ENCODE assay signal across 23 cellular contexts in genomic region chr3:166123088-166123487, GRCh38.
DNase-seq lines count a peak whose midpoint lies in the region; ATAC-seq, FAIRE-seq and TF ChIP-seq lines count a peak whose summit lies in the region.
"Had no signal": no experiment of that assay in that cellular context is flagged by ENCODE, and none has a peak within 500 bp of the region (broad histone marks: within the 10 kb centered on the region; RNA-seq: fewer than 3 reads in every experiment).

No MANE protein-coding gene starts in this region.

- H4K20me1 ChIP-seq in PC-3 (ENCODE audit: low read length) (no peaks in the 10 kb centered on the region), astrocyte (ENCODE audit: insufficient read depth, low read length) (no peaks in the 10 kb centered on the region)

- H3K9me2 ChIP-seq in PC-3 (replicated peaks; ENCODE audit: low read length), result no peaks in the 10 kb centered on the region

- no peak overlapping the region for H3K4me3 Mint-ChIP-seq in astrocyte (ENCODE audit: unreplicated experiment)
- H3K4me3 Mint-ChIP-seq in activated naive CD4-positive, alpha-beta T cell treated with anti-CD3 and anti-CD28 coated beads for 36 hours, result no peak overlapping the region
- H3K4me3 Mint-ChIP-seq: CD4-positive, alpha-beta memory T cell had no signal

- peak overlapping the region; percentile 88 for H3K27ac Mint-ChIP-seq in astrocyte (ENCODE audit: unreplicated experiment)
- no peak overlapping the region for H3K27ac Mint-ChIP-seq in activated naive CD4-positive, alpha-beta T cell treated with anti-CD3 and anti-CD28 coated beads for 36 hours
- H3K27ac Mint-ChIP-seq: CD4-positive, alpha-beta memory T cell had no signal

- H3K27ac ChIP-seq in PC-3 (ENCODE audit: low read length) (no peak overlapping the region), astrocyte (ENCODE audit: low read depth, low read length) (no peak overlapping the region)
- H3K27ac ChIP-seq: GM23248, SJSA1 had no signal

- H3K36me3 ChIP-seq in PC-3 (ENCODE audit: low read depth, low read length) (no peaks in the 10 kb centered on the region), astrocyte (ENCODE audit: insufficient read depth, low read length) (no peaks in the 10 kb centered on the region), H7 (replicated peaks; ENCODE audit: control insufficient read depth, insufficient read depth, low read length) (no peaks in the 10 kb centered on the region)
- H3K36me3 ChIP-seq: HAP-1, SJSA1 had no signal

- peaks cover 12% of the 10 kb centered on the region for H3K4me1 ChIP-seq in PC-3 (ENCODE audit: insufficient read depth, low read length)
- no peaks in the 10 kb centered on the region for H3K4me1 ChIP-seq in astrocyte (ENCODE audit: insufficient read depth, low read length)
- H3K4me1 ChIP-seq: SJSA1 had no signal

- DNase-seq in PC-3 (no peak), astrocyte (ENCODE audit: low read depth) (no peak), iris pigment epithelial cell (ENCODE audit: low read depth) (peak; percentile 1), superior temporal gyrus (ENCODE audit: extremely low spot score) (no peak), H7 (no peak)
- no peak for DNase-seq in activated naive CD4-positive, alpha-beta T cell treated with anti-CD3 and anti-CD28 coated beads for 36 hours
- DNase-seq: C1 segment of cervical spinal cord; CD4-positive, alpha-beta memory T cell; COR-L47; DMS53; GM23248; Karpas-422; MV-4-11; NCI-H1105; NCI-H1436 treated with DMSO at 0.1 percent for 48 hours; NCI-H187 treated with DMSO at 0.1 percent for 48 hours; NCI-H446; NCI-H524 treated with DMSO at 0.1 percent for 48 hours; NCI-H774; Right ventricle myocardium superior had no signal

- CTCF ChIA-PET in PC-3 (lab: Charles Lee), result no interaction called here
- CTCF ChIA-PET in activated naive CD4-positive, alpha-beta T cell treated with anti-CD3 and anti-CD28 coated beads for 36 hours (lab: Charles Lee), result no interaction called here

- H3K9ac ChIP-seq in PC-3 (ENCODE audit: low read length) (no peak overlapping the region), astrocyte (ENCODE audit: low read length) (no peak overlapping the region)
- H3K9ac ChIP-seq: GM23248 had no signal

- H3F3A ChIP-seq in PC-3 (ENCODE audit: low read length, unreplicated experiment), result no peaks in the 10 kb centered on the region

- intact Hi-C loops in PC-3 (cut with micrococcal nuclease), result no loop called here
- intact Hi-C loops in activated naive CD4-positive, alpha-beta T cell treated with anti-CD3 and anti-CD28 coated beads for 36 hours (cut with micrococcal nuclease), result no loop called here

- peaks cover 12% of the 10 kb centered on the region for H3K4me1 Mint-ChIP-seq in astrocyte (ENCODE audit: low read depth, unreplicated experiment)
- no peaks in the 10 kb centered on the region for H3K4me1 Mint-ChIP-seq in activated naive CD4-positive, alpha-beta T cell treated with anti-CD3 and anti-CD28 coated beads for 36 hours (ENCODE audit: low read depth)
- H3K4me1 Mint-ChIP-seq: CD4-positive, alpha-beta memory T cell had no signal

- H2AFZ ChIP-seq in PC-3 (ENCODE audit: low read length) (no peak overlapping the region), astrocyte (ENCODE audit: low read depth, low read length) (no peak overlapping the region)
- H2AFZ ChIP-seq: GM23248 had no signal

- H3K27me3 ChIP-seq in PC-3 (ENCODE audit: low read length) (no peaks in the 10 kb centered on the region), astrocyte (ENCODE audit: insufficient read depth, low read length) (no peaks in the 10 kb centered on the region), H7 (ENCODE audit: control insufficient read depth, insufficient read depth, low read length) (no peaks in the 10 kb centered on the region)
- H3K27me3 ChIP-seq: SJSA1 had no signal

- ATAC-seq in PC-3 (no peak), GM21360 (IDR thresholded peaks at IDR 0.05; ENCODE audit: unreplicated experiment) (no peak)

- FAIRE-seq in astrocyte (lab: Jason Lieb, UNC), result no peak

- TF ChIP-seq CTCF in PC-3 (conservative IDR thresholded peaks at IDR 0.05; ENCODE audit: low read depth, low read length) (no peak), astrocyte (IDR thresholded peaks at IDR 0.05; ENCODE audit: insufficient read depth, low read depth, low read length) (no peak)

- H3K9me3 ChIP-seq in PC-3 (ENCODE audit: low read length) (no peaks in the 10 kb centered on the region), astrocyte (ENCODE audit: insufficient read depth, low read depth, low read length) (no peaks in the 10 kb centered on the region)
- H3K9me3 ChIP-seq: HAP-1, SJSA1 had no signal

- H3K27me3 Mint-ChIP-seq in astrocyte (ENCODE audit: low read depth, unreplicated experiment), result no peaks in the 10 kb centered on the region
- H3K27me3 Mint-ChIP-seq in activated naive CD4-positive, alpha-beta T cell treated with anti-CD3 and anti-CD28 coated beads for 36 hours (ENCODE audit: low read depth), result no peaks in the 10 kb centered on the region
- H3K27me3 Mint-ChIP-seq: CD4-positive, alpha-beta memory T cell had no signal

- peak overlapping the region; percentile 30; the same call in 1 of the 2 replicates for H3K4me2 ChIP-seq in PC-3 (ENCODE audit: low read length)
- no peak overlapping the region for H3K4me2 ChIP-seq in astrocyte (ENCODE audit: low read length)

- H3K79me2 ChIP-seq in PC-3 (ENCODE audit: low read length), result no peaks in the 10 kb centered on the region
- no peaks in the 10 kb centered on the region for H3K79me2 ChIP-seq in astrocyte (ENCODE audit: insufficient read depth, low read length)

- POLR2A ChIA-PET in PC-3 (lab: Charles Lee; ENCODE audit: unreplicated experiment), result no interaction called here

- no peaks in the 10 kb centered on the region for H3K36me3 Mint-ChIP-seq in astrocyte (ENCODE audit: low read depth, unreplicated experiment)
- H3K36me3 Mint-ChIP-seq in activated naive CD4-positive, alpha-beta T cell treated with anti-CD3 and anti-CD28 coated beads for 36 hours (ENCODE audit: low read depth), result no peaks in the 10 kb centered on the region
- H3K36me3 Mint-ChIP-seq: CD4-positive, alpha-beta memory T cell had no signal

- H3K4me3 ChIP-seq in PC-3 (ENCODE audit: low read length) (no peak overlapping the region), astrocyte (ENCODE audit: insufficient read depth, low read depth, low read length) (no peak overlapping the region), H7 (ENCODE audit: insufficient read depth, low read depth, low read length) (no peak overlapping the region)
- H3K4me3 ChIP-seq: GM23248, HAP-1, SJSA1 had no signal

- H3K9me3 Mint-ChIP-seq in astrocyte (ENCODE audit: unreplicated experiment), result no peaks in the 10 kb centered on the region
- peaks cover 4% of the 10 kb centered on the region for H3K9me3 Mint-ChIP-seq in activated naive CD4-positive, alpha-beta T cell treated with anti-CD3 and anti-CD28 coated beads for 36 hours

- BruUV-seq in PC-3 (replicated peaks; lab: Mats Ljungman, UMichigan), result no TSS peak
